In genomic region chr16:79587897-79588296, GRCh38 we compare ENCODE assay signal across 18 cellular contexts.
"Had no signal": no experiment of that assay in that cellular context is flagged by ENCODE, and none has a peak within 500 bp of the region (broad histone marks: within the 10 kb centered on the region; RNA-seq: fewer than 3 reads in every experiment).

No MANE protein-coding gene starts in this region.

- H3K9me3 ChIP-seq: ascending aorta, breast epithelium, ovary, uterus had no signal

- H3K27me3 ChIP-seq: ascending aorta, breast epithelium, ovary, uterus had no signal

- H3K9ac ChIP-seq: neural progenitor cell had no signal

- H3K27ac ChIP-seq: ascending aorta, breast epithelium, neural progenitor cell, ovary had no signal

- H3K36me3 ChIP-seq: ascending aorta, breast epithelium, neural progenitor cell, ovary, uterus had no signal

- H3K9me3 Mint-ChIP-seq: activated naive CD4-positive, alpha-beta T cell treated with anti-CD3 and anti-CD28 coated beads for 36 hours; activated naive CD8-positive, alpha-beta T cell treated with anti-CD3 and anti-CD28 coated beads, Interleukin-2, amount 50 U/mL, for 24 hours; activated T-helper 17 cell treated with anti-CD3 and anti-CD28 coated beads, Interleukin-2, amount 50 U/mL, for 72 hours; naive B cell; stimulated activated memory B cell treated with anti-CD40 and anti-IgM and Interleukin-4, amounts not matched to agents 10 μg/mL and 1 μg/mL and 100 μg/mL, for 72 hours had no signal

- H3K4me3 ChIP-seq: ascending aorta, breast epithelium, neural progenitor cell, ovary, uterus had no signal

- H3K27me3 Mint-ChIP-seq: activated T-helper 17 cell treated with anti-CD3 and anti-CD28 coated beads, Interleukin-2, amount 50 U/mL, for 72 hours had no signal

- H3K36me3 Mint-ChIP-seq: naive B cell; stimulated activated memory B cell treated with anti-CD40 and anti-IgM and Interleukin-4, amounts not matched to agents 10 μg/mL and 1 μg/mL and 100 μg/mL, for 72 hours had no signal

- ATAC-seq: activated naive CD8-positive, alpha-beta T cell treated with anti-CD3 and anti-CD28 coated beads, Interleukin-2, amount 50 U/mL, for 24 hours; activated T-helper 17 cell treated with anti-CD3 and anti-CD28 coated beads, Interleukin-2, amount 50 U/mL, for 72 hours; stimulated activated memory B cell treated with anti-CD40 and anti-IgM and Interleukin-4, amounts not matched to agents 10 μg/mL and 1 μg/mL and 100 μg/mL, for 72 hours had no signal

- DNase-seq: activated CD4-positive, alpha-beta T cell treated with anti-CD3 and anti-CD28 coated beads for 1 hour; activated CD4-positive, alpha-beta T cell treated with anti-CD3 and anti-CD28 coated beads, Interleukin-2, amount 50 U/mL, for 48 hours; activated naive CD4-positive, alpha-beta T cell treated with anti-CD3 and anti-CD28 coated beads for 36 hours; activated naive CD8-positive, alpha-beta T cell treated with anti-CD3 and anti-CD28 coated beads, Interleukin-2, amount 50 U/mL, for 24 hours; cerebellar nuclear complex; effector CD8-positive, alpha-beta T cell; foreskin melanocyte; mammary epithelial cell; naive B cell; ovary; stimulated activated CD4-positive, alpha-beta T cell treated with anti-CD3 and anti-CD28 coated beads, Interleukin-2, amount 100 ng/mL, for 48 hours; T1000; uterus had no signal

- H3K4me3 Mint-ChIP-seq: activated naive CD4-positive, alpha-beta T cell treated with anti-CD3 and anti-CD28 coated beads for 36 hours; activated naive CD8-positive, alpha-beta T cell treated with anti-CD3 and anti-CD28 coated beads, Interleukin-2, amount 50 U/mL, for 24 hours; activated T-helper 17 cell treated with anti-CD3 and anti-CD28 coated beads, Interleukin-2, amount 50 U/mL, for 72 hours; naive B cell; neural progenitor cell; stimulated activated memory B cell treated with anti-CD40 and anti-IgM and Interleukin-4, amounts not matched to agents 10 μg/mL and 1 μg/mL and 100 μg/mL, for 72 hours had no signal

- H3K4me1 ChIP-seq: uterus had no signal

- H3K4me1 Mint-ChIP-seq: naive B cell; stimulated activated memory B cell treated with anti-CD40 and anti-IgM and Interleukin-4, amounts not matched to agents 10 μg/mL and 1 μg/mL and 100 μg/mL, for 72 hours had no signal

- H3K27ac Mint-ChIP-seq: activated naive CD4-positive, alpha-beta T cell treated with anti-CD3 and anti-CD28 coated beads for 36 hours; activated naive CD8-positive, alpha-beta T cell treated with anti-CD3 and anti-CD28 coated beads, Interleukin-2, amount 50 U/mL, for 24 hours; activated T-helper 17 cell treated with anti-CD3 and anti-CD28 coated beads, Interleukin-2, amount 50 U/mL, for 72 hours; naive B cell; neural progenitor cell; stimulated activated memory B cell treated with anti-CD40 and anti-IgM and Interleukin-4, amounts not matched to agents 10 μg/mL and 1 μg/mL and 100 μg/mL, for 72 hours had no signal
